1 cellular context compared by ENCODE assay signal in genomic region chr21:44299458-44300261, GRCh38.
TF ChIP-seq lines count a peak whose summit lies in the region.

TSS of gene PFKL (plus strand) at chr21:44300053. CDS start at chr21:44300106, 53 bp downstream.

TF ChIP-seq in HepG2, 621 proteins besides CTCF, POLR2A, EP300 and RAD21 (continued from another document and continues in another):
- peak; percentile 70 for TF ChIP-seq ZGPAT (CRISPR knock-in tag; IDR thresholded peaks at IDR 0.05)
- no peak for TF ChIP-seq CBX2 (IDR thresholded peaks at IDR 0.05; ENCODE audit: low read depth, low read length)
- TF ChIP-seq CBX2 (CRISPR knock-in tag; IDR thresholded peaks at IDR 0.05; ENCODE audit: low read depth): no peak
- no peak for TF ChIP-seq GRHL1 (CRISPR knock-in tag; conservative IDR thresholded peaks at IDR 0.05)
- peak; percentile 78 for TF ChIP-seq SAP130 (CRISPR knock-in tag; IDR thresholded peaks at IDR 0.05; ENCODE audit: low read depth)
- TF ChIP-seq CREBL2 (CRISPR knock-in tag; IDR thresholded peaks at IDR 0.05; ENCODE audit: borderline replicate concordance): no peak
- TF ChIP-seq LRRFIP1 (CRISPR knock-in tag; conservative IDR thresholded peaks at IDR 0.05): no peak
- no peak for TF ChIP-seq ZBTB10 (CRISPR knock-in tag; IDR thresholded peaks at IDR 0.05; ENCODE audit: borderline replicate concordance)
- no peak for TF ChIP-seq ZNF446 (CRISPR knock-in tag; IDR thresholded peaks at IDR 0.05)
- TF ChIP-seq FOXM1 (CRISPR knock-in tag; IDR thresholded peaks at IDR 0.05): no peak
- TF ChIP-seq DPF2 (CRISPR knock-in tag; IDR thresholded peaks at IDR 0.05; ENCODE audit: borderline replicate concordance, low read depth): no peak
- TF ChIP-seq ZNF580 (CRISPR knock-in tag; IDR thresholded peaks at IDR 0.05; ENCODE audit: borderline replicate concordance, low read depth): 0 out of 2 replicates have a peak, but pooled peaks have one; percentile 29
- TF ChIP-seq TP53 (CRISPR knock-in tag; conservative IDR thresholded peaks at IDR 0.05): no peak
- TF ChIP-seq ZNF512B (CRISPR knock-in tag; IDR thresholded peaks at IDR 0.05; ENCODE audit: borderline replicate concordance): peak; percentile 65; the same call in 1 of the 2 replicates
- TF ChIP-seq ZNF225 (CRISPR knock-in tag; IDR thresholded peaks at IDR 0.05): no peak
- no peak; the same call in 1 of the 2 replicates for TF ChIP-seq ZNF776 (CRISPR knock-in tag; IDR thresholded peaks at IDR 0.05)
- TF ChIP-seq PCBP2 (optimal IDR thresholded peaks at IDR 0.05; ENCODE audit: low read depth, low read length, poor library complexity, severe bottlenecking): no peak
- no peak for TF ChIP-seq ZKSCAN8 (CRISPR knock-in tag; IDR thresholded peaks at IDR 0.05; ENCODE audit: borderline replicate concordance)
- TF ChIP-seq ZNF383 (CRISPR knock-in tag; IDR thresholded peaks at IDR 0.05; ENCODE audit: borderline replicate concordance): no peak
- TF ChIP-seq SNAPC2 (CRISPR knock-in tag; IDR thresholded peaks at IDR 0.05): no peak
- TF ChIP-seq HNF1B (CRISPR knock-in tag; IDR thresholded peaks at IDR 0.05): peak; percentile 74
- no peak for TF ChIP-seq NFYB (CRISPR knock-in tag; IDR thresholded peaks at IDR 0.05)
- TF ChIP-seq RFXANK (CRISPR knock-in tag; IDR thresholded peaks at IDR 0.05): 0 out of 2 replicates have a peak, but pooled peaks have one; percentile 43
- no peak for TF ChIP-seq FOXP1 (IDR thresholded peaks at IDR 0.05)
- no peak for TF ChIP-seq FOXP1 (CRISPR knock-in tag; IDR thresholded peaks at IDR 0.05)
- no peak; the same call in 1 of the 2 replicates for TF ChIP-seq MAF1 (CRISPR knock-in tag; IDR thresholded peaks at IDR 0.05; ENCODE audit: borderline replicate concordance)
- no peak for TF ChIP-seq MXD1 (CRISPR knock-in tag; IDR thresholded peaks at IDR 0.05)
- TF ChIP-seq ZBTB3 (CRISPR knock-in tag; IDR thresholded peaks at IDR 0.05; ENCODE audit: borderline replicate concordance, low read depth): 0 out of 2 replicates have a peak, but pooled peaks have one; percentile 31
- TF ChIP-seq NFIB (CRISPR knock-in tag; IDR thresholded peaks at IDR 0.05; ENCODE audit: borderline replicate concordance): no peak
- no peak for TF ChIP-seq TRAFD1 (CRISPR knock-in tag; IDR thresholded peaks at IDR 0.05; ENCODE audit: borderline replicate concordance)
- TF ChIP-seq RCOR2 (CRISPR knock-in tag; IDR thresholded peaks at IDR 0.05): no peak
- TF ChIP-seq ZNF772 (CRISPR knock-in tag; IDR thresholded peaks at IDR 0.05): 0 out of 2 replicates have a peak, but pooled peaks have one; percentile 33
- no peak for TF ChIP-seq THYN1 (CRISPR knock-in tag; IDR thresholded peaks at IDR 0.05; ENCODE audit: borderline replicate concordance, low read depth)
- peak; percentile 57 for TF ChIP-seq MXD3 (CRISPR knock-in tag; IDR thresholded peaks at IDR 0.05)
